ENCODE assay signal across 8 cellular contexts in genomic region chrX:53441531-53442321, GRCh38. TPM values are rescaled to one million over a fixed set of nuclear protein-coding genes. Genes with fewer than 3 reads are reported as not detected.
A peak's percentile ranks its signal among the peaks of the same experiment; 100 is the strongest.
DNase-seq lines count a peak whose midpoint lies in the region; ATAC-seq, FAIRE-seq and TF ChIP-seq lines count a peak whose summit lies in the region.

No MANE protein-coding gene starts in this region.

- peak; percentile 68 for TF ChIP-seq POLR2A in erythroblast (IDR thresholded peaks at IDR 0.05; ENCODE audit: low read length)

- H3K9ac ChIP-seq in muscle layer of colon (ENCODE audit: low read length): no peak overlapping the region

- H3K27ac ChIP-seq in muscle layer of colon (ENCODE audit: low read depth, low read length): no peak overlapping the region

- H3K36me3 ChIP-seq in BE2C (no peaks in the 10 kb centered on the region), muscle layer of colon (ENCODE audit: insufficient read depth, low read length) (no peaks in the 10 kb centered on the region)

- DNase-seq in BE2C (peak; percentile 87), HTR-8/SVneo (ENCODE audit: insufficient read length, low spot score) (peak; percentile 67), NOMO-1 treated with DMSO at 0.1 percent for 48 hours (lab: John Stamatoyannopoulos, UW; ENCODE audit: unreplicated experiment) (peak; percentile 67), erythroblast (lab: John Stamatoyannopoulos, UW) (peak; percentile 83 to 89)
- peak; percentile 72 for DNase-seq in activated T-cell treated with anti-CD3 and anti-CD28 coated beads, Interleukin-2, amount 50 U/mL, for 1 hour
- peak; percentile 39 for DNase-seq in stimulated activated CD8-positive, alpha-beta memory T cell treated with anti-CD3 and anti-CD28 coated beads, Interleukin-7, amount 100 ng/mL, for 24 hours (ENCODE audit: low read depth)

- H3K27me3 ChIP-seq in BE2C: no peaks in the 10 kb centered on the region
- peaks cover 4 to 16% of the 10 kb centered on the region in 2 donors for H3K27me3 ChIP-seq in muscle layer of colon (ENCODE audit: control insufficient read depth in 1 of 2, insufficient read depth in 2 of 2, low read length in 2 of 2)

- peak; percentile 64 for ATAC-seq in GM19438 (IDR thresholded peaks at IDR 0.05; ENCODE audit: low read depth, unreplicated experiment)

- no peaks in the 10 kb centered on the region for H3K9me3 ChIP-seq in BE2C
- H3K9me3 ChIP-seq in muscle layer of colon (ENCODE audit: low read length): no peaks in the 10 kb centered on the region

- H3K4me3 ChIP-seq in BE2C (ENCODE audit: low read depth, low read length) (peak overlapping the region; percentile 60), muscle layer of colon (ENCODE audit: low read depth in 1 of 2, low read length in 2 of 2) (peak overlapping the region; percentile 11 to 55)

- H3K4me1 ChIP-seq in BE2C (no peaks in the 10 kb centered on the region), muscle layer of colon (ENCODE audit: insufficient read depth, low read length) (peaks cover 4% of the 10 kb centered on the region)

- no peak for FAIRE-seq in HTR-8/SVneo (lab: Jason Lieb, UNC)

- no peak for TF ChIP-seq CTCF in BE2C (IDR thresholded peaks at IDR 0.05; ENCODE audit: low read depth, low read length)

RNA-seq across cellular contexts. Expression of gene HSD17B10, which starts 7.6 kb away (rescaled TPM):
- 456 TPM for polyA plus RNA-seq in BE2C (2012; ENCODE audit: insufficient read depth, insufficient read length, low read depth)

RNA-seq across cellular contexts. Expression of gene RIBC1, which starts 19.1 kb away (rescaled TPM):
- polyA plus RNA-seq in BE2C (2012; ENCODE audit: insufficient read depth, insufficient read length, low read depth): not detected

RNA-seq across cellular contexts. Expression of gene SMC1A, which starts 19.3 kb away (rescaled TPM):
- polyA plus RNA-seq in BE2C (2012; ENCODE audit: insufficient read depth, insufficient read length, low read depth): 48.1 TPM
